7 cellular contexts compared by ENCODE assay signal in genomic region chr3:129439381-129439816, GRCh38. TPM values are rescaled to one million over a fixed set of nuclear protein-coding genes. Genes with fewer than 3 reads are reported as not detected.
A peak's percentile ranks its signal among the peaks of the same experiment; 100 is the strongest.
DNase-seq lines count a peak whose midpoint lies in the region; ATAC-seq, FAIRE-seq and TF ChIP-seq lines count a peak whose summit lies in the region.

No MANE protein-coding gene starts in this region.

- no peak for DNase-seq in RWPE2 (ENCODE audit: low spot score)
- DNase-seq in astrocyte (ENCODE audit: low read depth), result no peak
- DNase-seq in spleen, result peak; percentile 92
- DNase-seq in cerebellum (ENCODE audit: low spot score), result no peak

- no peak for TF ChIP-seq POLR2A in spleen (IDR thresholded peaks at IDR 0.05)

- peak overlapping the region; percentile 95 for H2AFZ ChIP-seq in astrocyte (ENCODE audit: low read depth, low read length)

- H3K36me3 Mint-ChIP-seq in astrocyte (ENCODE audit: low read depth, unreplicated experiment), result peaks cover 1% of the 10 kb centered on the region

- no peak for TF ChIP-seq CTCF in RWPE2 (IDR thresholded peaks at IDR 0.05; ENCODE audit: poor library complexity, severe bottlenecking)
- no peak for TF ChIP-seq CTCF in astrocyte (IDR thresholded peaks at IDR 0.05; ENCODE audit: insufficient read depth, low read depth, low read length)
- TF ChIP-seq CTCF in spleen (IDR thresholded peaks at IDR 0.05 in 8 of 11, conservative IDR thresholded peaks at IDR 0.05 in 3 of 11), result no peak

- peaks cover 25% of the 10 kb centered on the region for H3K4me1 Mint-ChIP-seq in astrocyte (ENCODE audit: low read depth, unreplicated experiment)

- no peak for FAIRE-seq in astrocyte (lab: Jason Lieb, UNC)

- H3K79me2 ChIP-seq in astrocyte (ENCODE audit: insufficient read depth, low read length), result peaks cover 44% of the 10 kb centered on the region

- H3K4me2 ChIP-seq in astrocyte (ENCODE audit: low read length), result peak overlapping the region; percentile 87

- H3K27me3 ChIP-seq in RWPE2 (ENCODE audit: insufficient read depth, poor library complexity, severe bottlenecking) (no peaks in the 10 kb centered on the region), astrocyte (ENCODE audit: insufficient read depth, low read length) (no peaks in the 10 kb centered on the region), iPS-15b (ENCODE audit: control insufficient read depth, insufficient read depth, low read length) (no peaks in the 10 kb centered on the region), spleen (replicated peaks in 1 of 7) (no peaks in the 10 kb centered on the region)

- peak overlapping the region; percentile 79 for H3K4me3 ChIP-seq in RWPE2 (ENCODE audit: severe bottlenecking)
- H3K4me3 ChIP-seq in astrocyte (ENCODE audit: insufficient read depth, low read depth, low read length), result peak overlapping the region; percentile 97
- H3K4me3 ChIP-seq in iPS-15b (ENCODE audit: low read depth, low read length), result peak overlapping the region; percentile 98
- H3K4me3 ChIP-seq in spleen, result peak overlapping the region; percentile 77 to 95 (median 90)

- peak overlapping the region; percentile 94 for H3K27ac Mint-ChIP-seq in astrocyte (ENCODE audit: unreplicated experiment)

- H3K27ac ChIP-seq in RWPE2 (ENCODE audit: poor library complexity, severe bottlenecking) (peak overlapping the region; percentile 66), astrocyte (ENCODE audit: low read depth, low read length) (peak overlapping the region; percentile 85), spleen (peak overlapping the region; percentile 84 to 98 (median 94))

- intact Hi-C loops in spleen (cut with DNase I; ENCODE audit: low total_unique reads), result no loop called here

- peak overlapping the region; percentile 100 for H3K4me3 Mint-ChIP-seq in astrocyte (ENCODE audit: unreplicated experiment)

- H3K4me1 ChIP-seq in RWPE2 (ENCODE audit: insufficient read depth, poor library complexity, severe bottlenecking), result peaks cover 7% of the 10 kb centered on the region
- H3K4me1 ChIP-seq in astrocyte (ENCODE audit: insufficient read depth, low read length), result peaks cover 18% of the 10 kb centered on the region
- no peaks in the 10 kb centered on the region for H3K4me1 ChIP-seq in iPS-15b (ENCODE audit: control insufficient read depth, insufficient read depth, low read length)
- H3K4me1 ChIP-seq in spleen, result peaks cover 49 to 92% (median 73%) of the 10 kb centered on the region in 6 donors

- H3K27me3 Mint-ChIP-seq in astrocyte (ENCODE audit: low read depth, unreplicated experiment), result no peaks in the 10 kb centered on the region

- WGBS in spleen, 5 donors, result 0 to 1% (median 0%) methylated on average over 9 to 16 of the region's 16 CpGs

- H3K9me3 ChIP-seq in RWPE2 (ENCODE audit: severe bottlenecking) (no peaks in the 10 kb centered on the region), astrocyte (ENCODE audit: insufficient read depth, low read depth, low read length) (no peaks in the 10 kb centered on the region), iPS-15b (ENCODE audit: control insufficient read depth, insufficient read depth, low read length) (no peaks in the 10 kb centered on the region), spleen (no peaks in the 10 kb centered on the region)

- no peaks in the 10 kb centered on the region for H3K9me3 Mint-ChIP-seq in astrocyte (ENCODE audit: unreplicated experiment)

- H4K20me1 ChIP-seq in astrocyte (ENCODE audit: insufficient read depth, low read length), result peaks cover 7% of the 10 kb centered on the region

- peaks cover 40% of the 10 kb centered on the region for H3K36me3 ChIP-seq in RWPE2 (ENCODE audit: low read depth)
- peaks cover 20% of the 10 kb centered on the region for H3K36me3 ChIP-seq in astrocyte (ENCODE audit: insufficient read depth, low read length)
- peaks cover 11% of the 10 kb centered on the region for H3K36me3 ChIP-seq in iPS-15b (ENCODE audit: control insufficient read depth, insufficient read depth, low read length)
- H3K36me3 ChIP-seq in spleen, result peaks cover 0 to 39% (median 13%) of the 10 kb centered on the region in 6 donors

- ATAC-seq in GM18907 (IDR thresholded peaks at IDR 0.05; ENCODE audit: unreplicated experiment) (peak; percentile 21), HG03135 (IDR thresholded peaks at IDR 0.05; ENCODE audit: unreplicated experiment) (peak; percentile 8), RWPE2 (ENCODE audit: low read depth) (no peak)

- H3K9ac ChIP-seq in astrocyte (ENCODE audit: low read length) (peak overlapping the region; percentile 95), iPS-15b (ENCODE audit: low read depth, low read length) (peak overlapping the region; percentile 95)

RNA-seq across cellular contexts. Expression of gene MBD4, which starts 0.3 kb away (rescaled TPM):
- 22.3 and 22.8 TPM in 2 replicates for total RNA-seq in astrocyte
- 10 to 100 TPM; 47.7 to 72.6 (median 58.4) TPM for total RNA-seq in spleen
- polyA plus RNA-seq in spleen, result 10 to 100 TPM; 40.0 to 52.2 (median 41.4) TPM
- total RNA-seq in cerebellum, result 19.5 TPM

RNA-seq across cellular contexts. Expression of gene IFT122, which starts 0.6 kb away (rescaled TPM):
- total RNA-seq in astrocyte (17.7 and 19.9 TPM in 2 replicates), spleen (10 to 100 TPM; 17.7 to 31.3 (median 25.2) TPM), cerebellum (33.6 TPM)
- polyA plus RNA-seq in spleen, result 1 to 10 TPM; 5.2 to 8.8 (median 8.5) TPM

RNA-seq across cellular contexts. Expression of gene EFCAB12, which starts 11.0 kb away (rescaled TPM):
- 0.14 and 0.26 TPM in 2 replicates for total RNA-seq in astrocyte
- total RNA-seq in spleen, result 1 to 10 TPM in 4 of 7 donors, under 1 TPM in 3; 0.52 to 2.1 (median 1.6) TPM
- polyA plus RNA-seq in spleen, result 1 to 10 TPM in 1 of 3 donors, under 1 TPM in 2; 0.20 to 1.0 (median 0.99) TPM
- total RNA-seq in cerebellum, result 1.3 TPM
